In the genomic region with DNA sequence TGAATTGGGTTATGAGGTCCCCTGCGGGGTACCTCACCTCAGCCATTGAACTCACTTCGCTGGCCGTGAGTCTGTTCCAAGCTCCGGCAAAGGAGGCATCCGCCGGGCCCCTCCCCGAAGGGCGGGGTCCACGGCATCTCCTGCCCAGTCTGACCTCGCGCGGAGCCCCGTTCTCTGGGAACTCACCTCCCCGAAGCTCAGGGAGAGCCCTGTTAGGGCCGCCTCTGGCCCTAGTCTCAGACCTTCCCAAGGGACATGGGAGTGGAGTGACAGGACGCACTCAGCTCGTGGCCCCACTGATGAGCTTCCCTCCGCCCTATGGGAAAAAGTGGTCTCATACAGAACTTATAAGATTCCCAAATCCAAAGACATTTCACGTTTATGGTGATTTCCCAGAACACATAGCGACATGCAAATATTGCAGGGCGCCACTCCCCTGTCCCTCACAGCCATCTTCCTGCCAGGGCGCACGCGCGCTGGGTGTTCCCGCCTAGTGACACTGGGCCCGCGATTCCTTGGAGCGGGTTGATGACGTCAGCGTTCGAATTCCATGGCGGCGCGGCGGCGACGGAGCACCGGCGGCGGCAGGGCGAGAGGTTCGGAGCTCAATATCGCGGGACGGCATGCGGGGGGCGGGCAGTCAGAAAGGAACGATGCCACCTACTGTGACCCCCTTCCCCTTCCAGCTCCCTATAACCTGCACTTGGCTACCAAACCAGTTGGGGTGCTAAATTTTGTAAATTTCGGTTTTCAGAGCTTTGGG, we compare ENCODE assay signal across 8 cellular contexts. TPM values are rescaled to one million over a fixed set of nuclear protein-coding genes. Genes with fewer than 3 reads are reported as not detected.
DNase-seq lines count a peak whose midpoint lies in the region; ATAC-seq and TF ChIP-seq lines count a peak whose summit lies in the region.

A gene with protein sequence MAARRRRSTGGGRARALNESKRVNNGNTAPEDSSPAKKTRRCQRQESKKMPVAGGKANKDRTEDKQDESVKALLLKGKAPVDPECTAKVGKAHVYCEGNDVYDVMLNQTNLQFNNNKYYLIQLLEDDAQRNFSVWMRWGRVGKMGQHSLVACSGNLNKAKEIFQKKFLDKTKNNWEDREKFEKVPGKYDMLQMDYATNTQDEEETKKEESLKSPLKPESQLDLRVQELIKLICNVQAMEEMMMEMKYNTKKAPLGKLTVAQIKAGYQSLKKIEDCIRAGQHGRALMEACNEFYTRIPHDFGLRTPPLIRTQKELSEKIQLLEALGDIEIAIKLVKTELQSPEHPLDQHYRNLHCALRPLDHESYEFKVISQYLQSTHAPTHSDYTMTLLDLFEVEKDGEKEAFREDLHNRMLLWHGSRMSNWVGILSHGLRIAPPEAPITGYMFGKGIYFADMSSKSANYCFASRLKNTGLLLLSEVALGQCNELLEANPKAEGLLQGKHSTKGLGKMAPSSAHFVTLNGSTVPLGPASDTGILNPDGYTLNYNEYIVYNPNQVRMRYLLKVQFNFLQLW (plus strand): TSS at position 544 of the 763 bp plus-strand sequence. CDS start 7 bp downstream, at position 551.

- intact Hi-C loops in left cardiac atrium (cut with DNase I) (loop anchor here (5.0 to 10.0 kb wide), 3 partner anchors 112 to 339 kb away; a partner anchor contains a TSS), posterior vena cava (cut with DNase I) (loop anchor here in 1 of 2 donors (10.0 kb wide), 1 partner anchor 342 kb away; a partner anchor contains a TSS), upper lobe of right lung (cut with DNase I) (no loop called here)

- DNase-seq in GM13977 (ENCODE audit: low spot score) (peak; percentile 89), NCI-H1694 (lab: John Stamatoyannopoulos, UW) (peak; percentile 100), amniotic stem cell (lab: John Stamatoyannopoulos, UW) (peak; percentile 100), left cardiac atrium (peak; percentile 98), posterior vena cava (ENCODE audit: low spot score) (peak; percentile 99), upper lobe of right lung (peak; percentile 97)

- ATAC-seq in HG02884 (IDR thresholded peaks at IDR 0.05; ENCODE audit: unreplicated experiment) (peak; percentile 94), left cardiac atrium (peak; percentile 95 to 98), upper lobe of right lung (peak; percentile 97)

- TF ChIP-seq CTCF in GM13977 (IDR thresholded peaks at IDR 0.05; ENCODE audit: extremely low read depth, insufficient read depth, missing control alignments) (no peak), upper lobe of right lung (IDR thresholded peaks at IDR 0.05) (no peak)

- H3K36me3 Mint-ChIP-seq in T-helper 1 cell treated with Interleukin-12 subunit alpha and Interleukin-12 subunit beta and Interleukin-4 antibody, amounts not matched to agents 30 μg/mL and 1 μg/mL, for 36 hours (ENCODE audit: low read depth) = peaks cover 17% of the 10 kb centered on the region

- H3K9me3 ChIP-seq in upper lobe of right lung = no peaks in the 10 kb centered on the region

- H3K27me3 Mint-ChIP-seq in T-helper 1 cell treated with Interleukin-12 subunit alpha and Interleukin-12 subunit beta and Interleukin-4 antibody, amounts not matched to agents 30 μg/mL and 1 μg/mL, for 36 hours (ENCODE audit: low read depth) = peaks cover 6% of the 10 kb centered on the region

- peaks cover 29% of the 10 kb centered on the region for H3K36me3 ChIP-seq in upper lobe of right lung

- peak within 1 kb of the TSS; percentile 66 for H3K4me3 ChIP-seq in upper lobe of right lung

- no peaks in the 10 kb centered on the region for H3K9me3 Mint-ChIP-seq in T-helper 1 cell treated with Interleukin-12 subunit alpha and Interleukin-12 subunit beta and Interleukin-4 antibody, amounts not matched to agents 30 μg/mL and 1 μg/mL, for 36 hours

- H3K27ac Mint-ChIP-seq in T-helper 1 cell treated with Interleukin-12 subunit alpha and Interleukin-12 subunit beta and Interleukin-4 antibody, amounts not matched to agents 30 μg/mL and 1 μg/mL, for 36 hours = peak within 1 kb of the TSS; percentile 89

- peaks cover 3% of the 10 kb centered on the region for H3K4me1 ChIP-seq in upper lobe of right lung

- no peaks in the 10 kb centered on the region for H3K27me3 ChIP-seq in upper lobe of right lung

- H3K4me3 Mint-ChIP-seq in T-helper 1 cell treated with Interleukin-12 subunit alpha and Interleukin-12 subunit beta and Interleukin-4 antibody, amounts not matched to agents 30 μg/mL and 1 μg/mL, for 36 hours = peak within 1 kb of the TSS; percentile 98

- in situ Hi-C loops in GM13977 (cut with MboI; ENCODE audit: low pct_unique_long_range_greater_than_20kb, low sequenced_read_pairs, unreplicated experiment) = no loop called here

- H3K27ac ChIP-seq in upper lobe of right lung = peak within 1 kb of the TSS; percentile 90

- H3K4me1 Mint-ChIP-seq in T-helper 1 cell treated with Interleukin-12 subunit alpha and Interleukin-12 subunit beta and Interleukin-4 antibody, amounts not matched to agents 30 μg/mL and 1 μg/mL, for 36 hours (ENCODE audit: low read depth) = peaks cover 19% of the 10 kb centered on the region

RNA-seq across cellular contexts. Expression of the gene that starts here (rescaled TPM):
- total RNA-seq in left cardiac atrium (10 to 100 TPM; 12.5 to 13.6 TPM), posterior vena cava (10 to 100 TPM; 11.9 to 15.5 TPM), upper lobe of right lung (15.6 TPM)

Comparison
In these comparisons a context has a peak if more than half of its experiments do, and no peak if none do; other contexts are left out.
1. Peak in every context shown above with its lines: DNase-seq, ATAC-seq, H3K4me3 ChIP-seq and H3K27ac ChIP-seq.